Comparison of ENCODE assay signal across 2 cellular contexts in genomic region chr11:8908099-8908498, GRCh38.
TF ChIP-seq lines count a peak whose summit lies in the region.

No MANE protein-coding gene starts in this region.

TF ChIP-seq in HEK293, 187 proteins besides CTCF, POLR2A, EP300 and RAD21:
- TF ChIP-seq ZNF664 (tag by site-specific recombination; IDR thresholded peaks at IDR 0.05) = peak; percentile 68
- TF ChIP-seq ELK4 (IDR thresholded peaks at IDR 0.05; ENCODE audit: borderline replicate concordance, low read depth, low read length) = no peak

TF ChIP-seq in GM12878, 131 proteins besides CTCF, POLR2A, EP300 and RAD21:
- TF ChIP-seq NR2C2 (IDR thresholded peaks at IDR 0.05; ENCODE audit: borderline replicate concordance, control insufficient read depth, insufficient read length, low read depth) (no peak), NBN (IDR thresholded peaks at IDR 0.05) (no peak), SIN3A (IDR thresholded peaks at IDR 0.05; ENCODE audit: low read depth, low read length) (no peak), USF1 (IDR thresholded peaks at IDR 0.05; ENCODE audit: borderline replicate concordance, extremely low read length, insufficient read depth, low read depth, low read length) (no peak)
